Comparison of ENCODE assay signal across 11 cellular contexts in genomic region chr19:42793464-42794121, GRCh38. TPM values are rescaled to one million over a fixed set of nuclear protein-coding genes. Genes with fewer than 3 reads are reported as not detected.
A peak's percentile ranks its signal among the peaks of the same experiment; 100 is the strongest.
DNase-seq lines count a peak whose midpoint lies in the region; ATAC-seq and TF ChIP-seq lines count a peak whose summit lies in the region.
"Not testable (repeated sequence)": the region's sequence is repeated elsewhere in the genome, so short reads cannot be mapped to it uniquely, and the experiment has no call there.
"Had no signal": no experiment of that assay in that cellular context is flagged by ENCODE, and none has a peak within 500 bp of the region (broad histone marks: within the 10 kb centered on the region; RNA-seq: fewer than 3 reads in every experiment).

No MANE protein-coding gene starts in this region.

- not testable (repeated sequence) for H3K27me3 ChIP-seq in foreskin keratinocyte, tibial artery

- DNase-seq in DMS114 treated with DMSO at 0.1 percent for 48 hours (lab: John Stamatoyannopoulos, UW; ENCODE audit: unreplicated experiment) (peak; percentile 26), HS-5 (ENCODE audit: low read depth) (peak; percentile 75), NCI-H2029 treated with DMSO at 0.1 percent for 48 hours (lab: John Stamatoyannopoulos, UW) (peak; percentile 78), SK-MEL-5 (ENCODE audit: low read depth, low spot score) (peak; percentile 63), caudate nucleus (lab: John Stamatoyannopoulos, UW) (peak in 11 of 61 donors; percentile 0 to 21 (median 3)), foreskin keratinocyte (peak; percentile 46 to 74), medulla oblongata (ENCODE audit: extremely low spot score) (peak; percentile 80)
- not testable (repeated sequence) for DNase-seq in tibial artery

- TF ChIP-seq CTCF in foreskin keratinocyte (conservative IDR thresholded peaks at IDR 0.05) (peak; percentile 96), tibial artery (IDR thresholded peaks at IDR 0.05) (peak; percentile 15 to 30)

- ATAC-seq in foreskin keratinocyte = not testable (repeated sequence)

- intact Hi-C loops in tibial artery (cut with DNase I; ENCODE audit: low total_unique reads) = not testable (repeated sequence)

- H3K4me3 ChIP-seq in tibial artery = not testable (repeated sequence)

- in situ Hi-C loops in SK-MEL-5 (cut with HindIII; ENCODE audit: low pct_unique_long_range_greater_than_20kb, low sequenced_read_pairs) = not testable (repeated sequence)

- H3K9me3 ChIP-seq in tibial artery = not testable (repeated sequence)

- not testable (repeated sequence) for H3K36me3 ChIP-seq in tibial artery

- H3K27ac ChIP-seq in caudate nucleus (ENCODE audit: low read depth, low read length) = peak overlapping the region; percentile 69
- H3K27ac ChIP-seq in foreskin keratinocyte, tibial artery: not testable (repeated sequence)

- H3K4me1 ChIP-seq in foreskin keratinocyte, tibial artery: not testable (repeated sequence)

RNA-seq across cellular contexts. Expression of gene PSG8, which starts 28.1 kb away (rescaled TPM):
- 0.21 TPM in 1 of 2 replicates, not detected in the other for total RNA-seq in SK-MEL-5 (2014; rRNA removed; shearing (Covaris generic))
- 0.20 and 0.26 TPM in 2 replicates for polyA plus RNA-seq in SK-MEL-5 (2015; cell fraction: cytosol; rRNA removed)
- polyA plus RNA-seq in SK-MEL-5 (2015; cell fraction: nucleus; rRNA removed) = 0.07 TPM in 1 of 2 replicates, not detected in the other
- total RNA-seq in foreskin keratinocyte = not detected in 2 replicates
- polyA plus RNA-seq in foreskin keratinocyte = not detected in 2 replicates
- total RNA-seq: activated CD4-positive, alpha-beta memory T cell treated with anti-CD3 and anti-CD28 coated beads, Interleukin-2, amount 10 ng/mL, durations not matched to agents 7 days and 5 days; cerebellum; H7 had no signal

RNA-seq across cellular contexts. Expression of gene PSG3, which starts 53.3 kb away (rescaled TPM):
- total RNA-seq in SK-MEL-5 (2014; rRNA removed; shearing (Covaris generic)) = not detected in 2 replicates
- not detected in 2 replicates for polyA plus RNA-seq in SK-MEL-5 (2015; cell fraction: cytosol; rRNA removed)
- not detected in 2 replicates for polyA plus RNA-seq in SK-MEL-5 (2015; cell fraction: nucleus; rRNA removed)
- not detected in 2 replicates for total RNA-seq in foreskin keratinocyte
- polyA plus RNA-seq in foreskin keratinocyte = not detected in 2 replicates
- total RNA-seq: activated CD4-positive, alpha-beta memory T cell treated with anti-CD3 and anti-CD28 coated beads, Interleukin-2, amount 10 ng/mL, durations not matched to agents 7 days and 5 days; H7 had no signal
